21 cellular contexts compared by ENCODE assay signal in the genomic region with DNA sequence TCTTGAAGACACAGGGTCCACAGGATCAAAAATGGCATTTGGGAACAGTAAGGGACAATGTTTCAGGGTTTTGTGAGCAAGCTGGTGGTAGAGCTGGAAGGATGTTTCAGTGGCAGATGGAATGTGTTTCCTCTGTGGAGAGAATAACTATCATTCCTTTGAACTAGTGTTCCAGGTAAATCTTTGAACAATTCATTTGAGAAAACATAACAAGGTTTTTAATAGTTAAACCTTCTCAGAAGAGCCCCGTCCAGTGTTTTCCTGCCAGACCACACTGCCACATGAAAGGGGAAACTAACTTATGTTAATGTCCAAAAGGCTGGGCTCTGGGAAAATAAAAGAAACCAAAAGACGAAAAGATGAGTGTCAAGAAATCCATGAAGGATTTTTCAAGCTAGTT.
"Had no signal": no experiment of that assay in that cellular context is flagged by ENCODE, and none has a peak within 500 bp of the region (broad histone marks: within the 10 kb centered on the region; RNA-seq: fewer than 3 reads in every experiment).

No MANE protein-coding gene starts in this region.

- H3K4me3 Mint-ChIP-seq: effector memory CD8-positive, alpha-beta T cell; naive B cell; natural killer cell treated with Interleukin-12 subunit alpha and Interleukin-12 subunit beta and Interleukin-15 and Interleukin-18, amount 100 ng/mL, for 72 hours; neural progenitor cell; stimulated activated memory B cell treated with anti-CD40 and anti-IgM and Interleukin-4, amounts not matched to agents 10 μg/mL and 1 μg/mL and 100 μg/mL, for 72 hours had no signal

- H3K4me3 ChIP-seq: coronary artery, lower lobe of right lung, mucosa of descending colon, neural progenitor cell, right atrium auricular region, thoracic aorta, tibial nerve, upper lobe of right lung, vagina had no signal

- H3K27ac Mint-ChIP-seq: effector memory CD8-positive, alpha-beta T cell; naive B cell; natural killer cell treated with Interleukin-12 subunit alpha and Interleukin-12 subunit beta and Interleukin-15 and Interleukin-18, amount 100 ng/mL, for 72 hours; neural progenitor cell; progenitor cell of endocrine pancreas; stimulated activated memory B cell treated with anti-CD40 and anti-IgM and Interleukin-4, amounts not matched to agents 10 μg/mL and 1 μg/mL and 100 μg/mL, for 72 hours had no signal

- H3K9ac ChIP-seq: neural progenitor cell, parathyroid adenoma had no signal

- H3K27me3 ChIP-seq: neural progenitor cell, right atrium auricular region, tibial nerve, upper lobe of right lung, vagina had no signal

- DNase-seq: dermis blood vessel endothelial cell; effector memory CD8-positive, alpha-beta T cell; head of caudate nucleus; left ventricle myocardium superior; lower lobe of right lung; mucosa of descending colon; naive B cell; stimulated activated CD4-positive, alpha-beta T cell treated with anti-CD3 and anti-CD28 coated beads, Interleukin-4, amount 100 ng/mL, for 4 hours; stimulated activated naive CD8-positive, alpha-beta T cell treated with anti-CD3 and anti-CD28 coated beads, Interleukin-15, Interleukin-2, amounts not matched to agents 100 U/mL and 50 U/mL, for 24 hours; substantia nigra; upper lobe of right lung had no signal

- H3K4me1 Mint-ChIP-seq: naive B cell; stimulated activated memory B cell treated with anti-CD40 and anti-IgM and Interleukin-4, amounts not matched to agents 10 μg/mL and 1 μg/mL and 100 μg/mL, for 72 hours had no signal

- H2AFZ ChIP-seq: neural progenitor cell, parathyroid adenoma had no signal

- H3K9me3 Mint-ChIP-seq: neural progenitor cell had no signal

- H3K4me1 ChIP-seq: lower lobe of right lung, neural progenitor cell, parathyroid adenoma, right atrium auricular region, tibial nerve, upper lobe of right lung, vagina had no signal

- H3K36me3 ChIP-seq: lower lobe of right lung, neural progenitor cell, right atrium auricular region, thoracic aorta, tibial nerve, upper lobe of right lung, vagina had no signal

- H3K27me3 Mint-ChIP-seq: effector memory CD8-positive, alpha-beta T cell; naive B cell; stimulated activated memory B cell treated with anti-CD40 and anti-IgM and Interleukin-4, amounts not matched to agents 10 μg/mL and 1 μg/mL and 100 μg/mL, for 72 hours had no signal

- H3K9me3 ChIP-seq: lower lobe of right lung, mucosa of descending colon, right atrium auricular region, thoracic aorta, upper lobe of right lung, vagina had no signal

- H3K36me3 Mint-ChIP-seq: naive B cell; neural progenitor cell; stimulated activated memory B cell treated with anti-CD40 and anti-IgM and Interleukin-4, amounts not matched to agents 10 μg/mL and 1 μg/mL and 100 μg/mL, for 72 hours had no signal

- H3K4me2 ChIP-seq: neural progenitor cell had no signal

- H3K27ac ChIP-seq: coronary artery, lower lobe of right lung, neural progenitor cell, parathyroid adenoma, right atrium auricular region, thoracic aorta, tibial nerve, upper lobe of right lung, vagina had no signal
